ENCODE assay signal across 17 cellular contexts in genomic region chr6:136324981-136325380, GRCh38. TPM values are rescaled to one million over a fixed set of nuclear protein-coding genes. Genes with fewer than 3 reads are reported as not detected.
DNase-seq lines count a peak whose midpoint lies in the region; ATAC-seq, FAIRE-seq and TF ChIP-seq lines count a peak whose summit lies in the region.
"Had no signal": no experiment of that assay in that cellular context is flagged by ENCODE, and none has a peak within 500 bp of the region (broad histone marks: within the 10 kb centered on the region; RNA-seq: fewer than 3 reads in every experiment).

No MANE protein-coding gene starts in this region.

- peak overlapping the region; percentile 3 to 89 (median 72) for H3K27ac ChIP-seq in dorsolateral prefrontal cortex
- H3K27ac ChIP-seq in mesenchymal stem cell (ENCODE audit: low read length, poor library complexity, severe bottlenecking) = no peak overlapping the region
- H3K27ac ChIP-seq: PC-9 had no signal

- no peak overlapping the region for H2BK5ac ChIP-seq in mesenchymal stem cell (ENCODE audit: low read depth, low read length, poor library complexity, severe bottlenecking)

- H2BK12ac ChIP-seq in mesenchymal stem cell (ENCODE audit: low read length in 2 of 2) = no peak overlapping the region

- H2AK5ac ChIP-seq in mesenchymal stem cell (ENCODE audit: low read length, severe bottlenecking) = no peak overlapping the region

- no peak overlapping the region for H2BK120ac ChIP-seq in mesenchymal stem cell (ENCODE audit: low read depth, low read length)

- H3K9me3 ChIP-seq in mesenchymal stem cell (ENCODE audit: control insufficient read depth, low read length) = no peaks in the 10 kb centered on the region
- H3K9me3 ChIP-seq: mucosa of descending colon, SK-N-SH had no signal

- intact Hi-C loops in dorsolateral prefrontal cortex (cut with DNase I) = no loop called here

- no peak overlapping the region for H3K4me2 ChIP-seq in mesenchymal stem cell (ENCODE audit: low read length, poor library complexity, severe bottlenecking)
- H3K4me2 ChIP-seq: PC-9, SK-N-SH had no signal

- no peak overlapping the region for H2AFZ ChIP-seq in mesenchymal stem cell (ENCODE audit: low read depth, low read length)
- H2AFZ ChIP-seq: PC-9 had no signal

- H3K14ac ChIP-seq in mesenchymal stem cell (ENCODE audit: low read length in 2 of 2) = no peak overlapping the region

- H3K4ac ChIP-seq in mesenchymal stem cell (ENCODE audit: low read depth in 1 of 2, low read length in 2 of 2) = no peak overlapping the region

- TF ChIP-seq CTCF in dorsolateral prefrontal cortex (IDR thresholded peaks at IDR 0.05 in 54 of 56, conservative IDR thresholded peaks at IDR 0.05 in 2 of 56; ENCODE audit: low read depth in 1 of 56, partially characterized antibody in 56 of 56) = no peak

- H3K27me3 ChIP-seq in dorsolateral prefrontal cortex = no peaks in the 10 kb centered on the region
- H3K27me3 ChIP-seq in mesenchymal stem cell (ENCODE audit: control insufficient read depth in 1 of 2, insufficient read depth in 1 of 2, low read length in 2 of 2) = no peaks in the 10 kb centered on the region

- 79% methylated on average over 4 of the region's 4 CpGs for WGBS in mesenchymal stem cell

- no peak overlapping the region for H2BK15ac ChIP-seq in mesenchymal stem cell (ENCODE audit: low read depth, poor library complexity, severe bottlenecking)

- no peaks in the 10 kb centered on the region for H3K79me1 ChIP-seq in mesenchymal stem cell (replicated peaks; ENCODE audit: low read length, poor library complexity, severe bottlenecking)

- FAIRE-seq in RCC 7860 (lab: Jason Lieb, UNC) = no peak
- FAIRE-seq: astrocyte had no signal

- H3K18ac ChIP-seq in mesenchymal stem cell (ENCODE audit: low read depth in 1 of 2, low read length in 2 of 2) = no peak overlapping the region

- H4K8ac ChIP-seq in mesenchymal stem cell (ENCODE audit: low read length) = no peak overlapping the region

- no peak overlapping the region for H4K91ac ChIP-seq in mesenchymal stem cell (ENCODE audit: low read length)

- H3K4me3 ChIP-seq in dorsolateral prefrontal cortex (peak overlapping the region in 3 of 59 donors; percentile 3 to 13 (median 11)), mesenchymal stem cell (ENCODE audit: insufficient read depth in 1 of 2, low read depth in 1 of 2, low read length in 2 of 2) (no peak overlapping the region)
- H3K4me3 ChIP-seq: mucosa of descending colon, PC-9 had no signal

- peak; percentile 15 for DNase-seq in AG08395 (ENCODE audit: low spot score)
- peak; percentile 14 for DNase-seq in MV-4-11 (lab: John Stamatoyannopoulos, UW)
- peak in 2 of 10 donors; percentile 33 to 37 for DNase-seq in dorsolateral prefrontal cortex
- DNase-seq in mesenchymal stem cell = no peak
- no peak for DNase-seq in NCI-H128 (lab: John Stamatoyannopoulos, UW; ENCODE audit: unreplicated experiment)
- no peak for DNase-seq in dermis blood vessel endothelial cell
- no peak for DNase-seq in RCC 7860 (ENCODE audit: low spot score)
- DNase-seq: activated CD4-positive, alpha-beta T cell treated with anti-CD3 and anti-CD28 coated beads, Interleukin-2, amount 10 ng/mL, durations not matched to agents 24 days and 14 days; activated naive CD4-positive, alpha-beta T cell treated with anti-CD3 and anti-CD28 coated beads for 36 hours; mucosa of descending colon; NCI-H1694 treated with DMSO at 0.1 percent for 48 hours; SK-N-SH; stimulated activated CD4-positive, alpha-beta T cell treated with anti-CD3 and anti-CD28 coated beads, Interleukin-2, amount 100 ng/mL, for 48 hours had no signal

- H3K4me1 ChIP-seq in mesenchymal stem cell (ENCODE audit: control insufficient read depth, insufficient read depth, low read depth, low read length) = no peaks in the 10 kb centered on the region

- peak overlapping the region; percentile 43 for H3K9ac ChIP-seq in mesenchymal stem cell (ENCODE audit: low read length)
- H3K9ac ChIP-seq: SK-N-SH had no signal

- H3K36me3 ChIP-seq in mesenchymal stem cell (ENCODE audit: control insufficient read depth in 1 of 2, insufficient read depth in 2 of 2, low read depth in 1 of 2, low read length in 2 of 2) = no peaks in the 10 kb centered on the region

- no peak overlapping the region for H3K23ac ChIP-seq in mesenchymal stem cell (ENCODE audit: low read length in 2 of 2)

- no peak for ATAC-seq in GM21619 (IDR thresholded peaks at IDR 0.05; ENCODE audit: unreplicated experiment)
- ATAC-seq: esophagus mucosa, mucosa of descending colon had no signal

RNA-seq across cellular contexts. Expression of gene BCLAF1, which starts 35.3 kb away (rescaled TPM):
- 100 to 1,000 TPM; 105 to 231 (median 178) TPM for total RNA-seq in dorsolateral prefrontal cortex
- polyA plus RNA-seq in mesenchymal stem cell (2013, experiment 1 of 2) = 96.2 TPM
- polyA plus RNA-seq in mesenchymal stem cell (2013, experiment 2 of 2) = 93.1 TPM
- 108 and 189 TPM in 2 replicates for total RNA-seq in dermis blood vessel endothelial cell

Comparison
In these comparisons a context has a peak if more than half of its experiments do, and no peak if none do; other contexts are left out.
1. DNase-seq: peak in AG08395 (single experiment) and MV-4-11 (single experiment); none in mesenchymal stem cell (single experiment), NCI-H128 (single experiment), dermis blood vessel endothelial cell (single experiment) and RCC 7860 (single experiment).